26 cellular contexts compared by ENCODE assay signal in the genomic region with DNA sequence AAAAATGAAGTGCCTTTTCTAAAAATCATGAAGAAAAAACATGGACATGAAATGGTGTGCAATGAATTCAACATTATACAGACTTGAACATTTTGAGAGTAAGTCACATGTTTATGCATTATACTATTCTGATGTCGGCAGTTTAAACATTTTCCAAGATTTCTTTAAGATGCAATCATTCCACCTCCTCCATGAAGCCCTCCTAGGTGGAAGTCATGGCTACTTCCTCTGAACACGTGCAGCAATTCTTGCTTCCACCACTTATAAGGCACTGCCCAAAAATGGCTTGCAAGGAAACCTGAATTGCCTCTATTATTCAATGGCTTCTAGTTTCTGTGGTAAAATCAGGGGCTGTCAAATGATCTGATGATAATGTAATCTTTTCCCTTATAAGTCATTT. TPM values are rescaled to one million over a fixed set of nuclear protein-coding genes. Genes with fewer than 3 reads are reported as not detected.
"Had no signal": no experiment of that assay in that cellular context is flagged by ENCODE, and none has a peak within 500 bp of the region (broad histone marks: within the 10 kb centered on the region; RNA-seq: fewer than 3 reads in every experiment).

No MANE protein-coding gene starts in this region.

- H3K79me2 ChIP-seq: hepatocyte had no signal

- H3K36me3 Mint-ChIP-seq: activated naive CD8-positive, alpha-beta T cell; naive B cell; neural progenitor cell had no signal

- H3K4me3 ChIP-seq: adrenal gland, hepatocyte, neural progenitor cell, spleen, tibial nerve had no signal

- H3K27me3 Mint-ChIP-seq: progenitor cell of endocrine pancreas had no signal

- H3K27me3 ChIP-seq: adrenal gland, hepatocyte, neural progenitor cell, spleen, tibial nerve had no signal

- H3K27ac Mint-ChIP-seq: activated B cell treated with CpG ODN at 0.5 μM for 24 hours; activated naive CD8-positive, alpha-beta T cell; activated T-helper 2 cell treated with anti-CD3 and anti-CD28 coated beads, Interferon-gamma antibody, Interleukin-2, Interleukin-4, amounts not matched to agents 10 μg/mL and 5 μg/mL and 100 μg/mL, durations not matched to agents 14 hours and 24 hours and 36 hours; naive B cell; neural progenitor cell; progenitor cell of endocrine pancreas; stimulated activated naive CD8-positive, alpha-beta T cell treated with anti-CD3 and anti-CD28 coated beads, Interleukin-15, Interleukin-2, amounts not matched to agents 100 ng/mL and 50 ng/mL, for 24 hours; T-helper 17 cell had no signal

- H3K4me2 ChIP-seq: hepatocyte, neural progenitor cell had no signal

- H3K9me3 ChIP-seq: spleen had no signal

- H3K9me3 Mint-ChIP-seq: activated B cell treated with CpG ODN at 0.5 μM for 24 hours; activated T-helper 2 cell treated with anti-CD3 and anti-CD28 coated beads, Interferon-gamma antibody, Interleukin-2, Interleukin-4, amounts not matched to agents 10 μg/mL and 5 μg/mL and 100 μg/mL, durations not matched to agents 14 hours and 24 hours and 36 hours; naive B cell; stimulated activated naive CD8-positive, alpha-beta T cell treated with anti-CD3 and anti-CD28 coated beads, Interleukin-15, Interleukin-2, amounts not matched to agents 100 ng/mL and 50 ng/mL, for 24 hours had no signal

- DNase-seq: activated B cell treated with CpG ODN at 0.5 μM for 24 hours; activated CD4-positive, alpha-beta T cell treated with anti-CD3 and anti-CD28 coated beads for 4 hours; activated CD4-positive, alpha-beta T cell treated with anti-CD3 and anti-CD28 coated beads, Interleukin-2, amount 50 U/mL, for 48 hours; activated CD8-positive, alpha-beta memory T cell treated with anti-CD3 and anti-CD28 coated beads, Interleukin-2, amount 50 U/mL, for 48 hours; activated naive CD4-positive, alpha-beta T cell; activated T-cell treated with anti-CD3 and anti-CD28 coated beads, Interleukin-2, amount 50 U/mL, for 4 hours; adrenal gland; cerebellar nuclear complex; cortex of kidney; erythroblast; foreskin fibroblast; naive B cell; retina; spleen; stimulated activated CD4-positive, alpha-beta T cell treated with anti-CD3 and anti-CD28 coated beads, Interleukin-4, amount 100 ng/mL, for 24 hours; substantia nigra; SW 1271; T-helper 17 cell had no signal

- H2AFZ ChIP-seq: hepatocyte, neural progenitor cell had no signal

- H3K4me3 Mint-ChIP-seq: activated B cell treated with CpG ODN at 0.5 μM for 24 hours; activated naive CD8-positive, alpha-beta T cell; activated T-cell treated with anti-CD3 and anti-CD28 coated beads, Interleukin-2, amount 50 U/mL, for 4 hours; naive B cell; neural progenitor cell; stimulated activated naive CD8-positive, alpha-beta T cell treated with anti-CD3 and anti-CD28 coated beads, Interleukin-15, Interleukin-2, amounts not matched to agents 100 ng/mL and 50 ng/mL, for 24 hours; T-helper 17 cell had no signal

- H3K27ac ChIP-seq: hepatocyte, neural progenitor cell had no signal

- H3K9ac ChIP-seq: neural progenitor cell had no signal

- H3K36me3 ChIP-seq: adrenal gland, neural progenitor cell, spleen had no signal

- H3K4me1 Mint-ChIP-seq: activated B cell treated with CpG ODN at 0.5 μM for 24 hours, T-helper 17 cell had no signal

- ATAC-seq: activated T-cell treated with anti-CD3 and anti-CD28 coated beads, Interleukin-2, amount 50 U/mL, for 4 hours; T-helper 17 cell had no signal

RNA-seq across cellular contexts. Expression of a gene that starts 25.8 kb away (rescaled TPM):
- total RNA-seq: activated B cell treated with CpG ODN at 0.5 μM for 24 hours; activated CD8-positive, alpha-beta memory T cell treated with anti-CD3 and anti-CD28 coated beads for 36 hours; activated T-helper 2 cell treated with anti-CD3 and anti-CD28 coated beads, Interferon-gamma antibody, Interleukin-2, Interleukin-4, amounts not matched to agents 10 μg/mL and 5 μg/mL and 100 μg/mL, durations not matched to agents 14 hours and 24 hours and 36 hours had no signal
